In the genomic region with DNA sequence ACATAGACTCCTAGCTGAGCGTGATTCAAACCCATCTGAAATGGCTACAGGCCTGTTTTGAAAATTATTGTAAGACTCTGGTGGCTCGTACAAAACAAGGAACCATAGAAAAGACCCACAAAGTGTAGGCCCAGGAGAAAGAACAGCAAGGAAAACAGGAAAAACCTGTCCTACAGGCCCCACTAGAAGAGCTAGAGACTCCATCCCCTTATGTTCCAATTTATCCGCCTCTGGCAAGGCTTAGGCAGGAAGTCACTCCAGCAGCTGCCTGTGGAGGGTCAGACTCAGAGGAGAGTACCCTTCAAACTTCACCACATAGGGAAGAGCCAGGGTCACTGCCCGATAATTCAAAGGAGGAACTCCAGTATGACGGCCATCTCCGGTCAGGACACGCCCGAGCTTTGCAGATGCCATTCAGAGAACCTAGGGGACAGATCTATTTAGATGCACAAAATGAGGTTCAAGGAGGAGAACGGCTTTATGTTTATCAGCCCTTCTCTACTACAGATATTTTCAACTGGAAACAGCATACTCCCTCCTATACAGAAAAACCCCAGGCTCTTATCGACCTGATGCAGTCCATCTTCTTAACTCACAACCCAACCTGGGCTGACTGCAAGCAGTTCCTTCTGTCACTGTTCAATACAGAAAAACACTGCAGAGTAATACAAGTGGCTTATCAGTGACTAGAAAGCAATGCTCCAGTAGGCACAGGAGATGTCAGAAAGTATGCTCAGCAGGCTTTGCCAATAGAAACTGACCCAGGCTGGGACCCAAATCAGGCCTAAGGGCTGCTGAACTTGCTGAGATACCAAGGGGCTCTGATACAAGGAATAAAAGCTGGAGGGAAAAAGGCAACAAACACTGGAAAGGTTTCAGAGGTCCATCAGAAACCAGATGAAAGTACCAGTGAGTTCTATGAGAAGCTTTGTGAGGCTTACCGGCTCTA, we compare ENCODE assay signal across 22 cellular contexts. TPM values are rescaled to one million over a fixed set of nuclear protein-coding genes. Genes with fewer than 3 reads are reported as not detected.
DNase-seq lines count a peak whose midpoint lies in the region; ATAC-seq and TF ChIP-seq lines count a peak whose summit lies in the region.
"Had no signal": no experiment of that assay in that cellular context is flagged by ENCODE, and none has a peak within 500 bp of the region (broad histone marks: within the 10 kb centered on the region; RNA-seq: fewer than 3 reads in every experiment).

No MANE protein-coding gene starts in this region.

- DNase-seq in GM23338 (ENCODE audit: low spot score) (peak; percentile 5), NCI-H748 (lab: John Stamatoyannopoulos, UW; ENCODE audit: unreplicated experiment) (peak; percentile 75), epithelial cell of esophagus (ENCODE audit: low read depth) (peak; percentile 81), trophoblast cell (peak; percentile 74 to 88)
- DNase-seq: activated CD4-positive, alpha-beta T cell treated with anti-CD3 and anti-CD28 coated beads, Interleukin-2, amount 10 ng/mL, durations not matched to agents 7 days and 5 days; activated naive CD4-positive, alpha-beta T cell treated with anti-CD3 and anti-CD28 coated beads, Interleukin-2, amount 50 U/mL, for 16 hours; activated T-cell treated with anti-CD3 and anti-CD28 coated beads for 4 hours; COR-L47; cortex of kidney; gastrocnemius medialis; GF-D8; naive B cell; NCI-H1105 treated with DMSO at 0.1 percent for 48 hours; NCI-H446; ovary; SK-N-SH; stimulated activated CD4-positive, alpha-beta T cell treated with anti-CD3 and anti-CD28 coated beads, Interleukin-2, amount 100 ng/mL, for 48 hours had no signal

- H2BK12ac ChIP-seq in trophoblast cell (ENCODE audit: low read length) = no peak overlapping the region

- H2BK5ac ChIP-seq in trophoblast cell (ENCODE audit: low read depth, low read length, poor library complexity) = peak overlapping the region; percentile 62

- no peaks in the 10 kb centered on the region for H3K27me3 ChIP-seq in GM23338 (ENCODE audit: insufficient read depth)
- no peaks in the 10 kb centered on the region for H3K27me3 ChIP-seq in trophoblast cell (ENCODE audit: insufficient read depth, low read length)
- H3K27me3 ChIP-seq: gastrocnemius medialis, ovary had no signal

- H2AFZ ChIP-seq in GM23338 (no peak overlapping the region), trophoblast cell (ENCODE audit: insufficient read depth, low read length, poor library complexity) (no peak overlapping the region)

- H3K9me3 ChIP-seq in trophoblast cell (ENCODE audit: insufficient read depth, low read depth, low read length) = peaks cover 17% of the 10 kb centered on the region
- H3K9me3 ChIP-seq: gastrocnemius medialis, ovary, SK-N-SH had no signal

- peak overlapping the region; percentile 79 for H4K91ac ChIP-seq in trophoblast cell (ENCODE audit: low read depth, low read length)

- peaks cover 4% of the 10 kb centered on the region; the same call in 2 of the 3 replicates for H3K36me3 Mint-ChIP-seq in GM23338 (ENCODE audit: low read depth)

- H3K4me1 ChIP-seq in GM23338 (ENCODE audit: insufficient read depth) (no peaks in the 10 kb centered on the region), trophoblast cell (ENCODE audit: control insufficient read depth in 1 of 2, insufficient read depth in 2 of 2, low read length in 2 of 2) (peaks cover 10 to 13% of the 10 kb centered on the region in 2 experiments)
- H3K4me1 ChIP-seq: gastrocnemius medialis had no signal

- ATAC-seq in GM23338 (no peak), GM19397 (IDR thresholded peaks at IDR 0.05; ENCODE audit: unreplicated experiment) (no peak), GM19035 (IDR thresholded peaks at IDR 0.05; ENCODE audit: unreplicated experiment) (no peak), GM21529 (IDR thresholded peaks at IDR 0.05; ENCODE audit: unreplicated experiment) (no peak), HG02588 (IDR thresholded peaks at IDR 0.05; ENCODE audit: unreplicated experiment) (no peak)
- ATAC-seq: gastrocnemius medialis had no signal

- TF ChIP-seq CTCF in GM23338 (conservative IDR thresholded peaks at IDR 0.05; ENCODE audit: low read depth in 2 of 2) (no peak), epithelial cell of esophagus (IDR thresholded peaks at IDR 0.05; ENCODE audit: insufficient read depth, low read depth, low read length, missing control alignments) (no peak)

- H3K79me2 ChIP-seq in GM23338 (replicated peaks; ENCODE audit: insufficient read depth) (no peaks in the 10 kb centered on the region), trophoblast cell (ENCODE audit: control insufficient read depth, insufficient read depth, low read length, poor library complexity) (no peaks in the 10 kb centered on the region)

- no peak overlapping the region for H4K12ac ChIP-seq in trophoblast cell (ENCODE audit: low read depth, low read length)

- no peak overlapping the region for H3K23ac ChIP-seq in trophoblast cell (ENCODE audit: low read length)

- no peak overlapping the region for H3K4me3 ChIP-seq in GM23338
- H3K4me3 ChIP-seq in epithelial cell of esophagus (ENCODE audit: low read length) = no peak overlapping the region
- H3K4me3 ChIP-seq in trophoblast cell (ENCODE audit: low read depth, low read length) = no peak overlapping the region
- H3K4me3 ChIP-seq: gastrocnemius medialis, ovary had no signal

- no peak overlapping the region for H3K4ac ChIP-seq in trophoblast cell (ENCODE audit: low read depth, low read length)

- H3K4me2 ChIP-seq in GM23338 (no peak overlapping the region), trophoblast cell (ENCODE audit: low read length) (no peak overlapping the region)
- H3K4me2 ChIP-seq: KMS-11, SK-N-SH had no signal

- H3F3A ChIP-seq in GM23338 (replicated peaks; ENCODE audit: low read depth) = no peaks in the 10 kb centered on the region

- peaks cover 78% of the 10 kb centered on the region for H3K9me3 Mint-ChIP-seq in GM23338

- H4K8ac ChIP-seq in trophoblast cell (ENCODE audit: low read depth, low read length) = peak overlapping the region; percentile 30

- H3K79me1 ChIP-seq in trophoblast cell (ENCODE audit: low read length) = peaks cover 7% of the 10 kb centered on the region

- no peak overlapping the region for H3K27ac Mint-ChIP-seq in GM23338
- H3K27ac Mint-ChIP-seq: activated CD4-positive, alpha-beta T cell treated with anti-CD3 and anti-CD28 coated beads, Interleukin-2, amount 10 ng/mL, durations not matched to agents 7 days and 5 days; naive B cell had no signal

- H3K18ac ChIP-seq in trophoblast cell (ENCODE audit: low read length) = no peak overlapping the region

- no peak overlapping the region for H3K27ac ChIP-seq in GM23338 (ENCODE audit: low read depth)
- H3K27ac ChIP-seq in trophoblast cell (ENCODE audit: low read depth, low read length) = peak overlapping the region; percentile 57
- H3K27ac ChIP-seq: gastrocnemius medialis, KMS-11, ovary had no signal

- peak overlapping the region; percentile 44 for H2BK120ac ChIP-seq in trophoblast cell (ENCODE audit: insufficient read depth, low read length, poor library complexity)

- no peak overlapping the region for H3K9ac ChIP-seq in trophoblast cell (ENCODE audit: low read length)
- H3K9ac ChIP-seq: KMS-11, SK-N-SH had no signal

- no peaks in the 10 kb centered on the region for H3K36me3 ChIP-seq in GM23338 (ENCODE audit: insufficient read depth)
- no peaks in the 10 kb centered on the region for H3K36me3 ChIP-seq in trophoblast cell (ENCODE audit: control insufficient read depth in 1 of 2, insufficient read depth in 2 of 2, low read length in 2 of 2)
- H3K36me3 ChIP-seq: gastrocnemius medialis, ovary had no signal

- peaks cover 11% of the 10 kb centered on the region for H3K27me3 Mint-ChIP-seq in GM23338 (ENCODE audit: insufficient read depth, low read depth, poor library complexity)
- H3K27me3 Mint-ChIP-seq: activated CD4-positive, alpha-beta T cell treated with anti-CD3 and anti-CD28 coated beads, Interleukin-2, amount 10 ng/mL, durations not matched to agents 7 days and 5 days had no signal

- no peaks in the 10 kb centered on the region for H4K20me1 ChIP-seq in GM23338 (replicated peaks; ENCODE audit: insufficient read depth)

- H2AK5ac ChIP-seq in trophoblast cell (ENCODE audit: low read length) = no peak overlapping the region

- no peak overlapping the region for H3K4me3 Mint-ChIP-seq in GM23338
- H3K4me3 Mint-ChIP-seq: activated CD4-positive, alpha-beta T cell treated with anti-CD3 and anti-CD28 coated beads, Interleukin-2, amount 10 ng/mL, durations not matched to agents 7 days and 5 days; naive B cell had no signal

- peak overlapping the region; percentile 35 for H3K14ac ChIP-seq in trophoblast cell (ENCODE audit: low read length)

- H3K9me2 ChIP-seq in GM23338 (ENCODE audit: insufficient read depth) = no peaks in the 10 kb centered on the region
- H3K9me2 ChIP-seq: SK-N-SH had no signal

- H3K4me1 Mint-ChIP-seq in GM23338 = no peaks in the 10 kb centered on the region
- H3K4me1 Mint-ChIP-seq: naive B cell had no signal

- no CpG with 5 or more reads among the region's 11 CpGs for WGBS in trophoblast cell (ENCODE audit: extremely low coverage, insufficient coverage, insufficient read length)

TF ChIP-seq in GM23338, 12 proteins besides CTCF, POLR2A, EP300 and RAD21 (continues in another document):
- TF ChIP-seq ZNF114 (CRISPR knock-in tag; IDR thresholded peaks at IDR 0.05) = no peak
- no peak for TF ChIP-seq EZH2 (IDR thresholded peaks at IDR 0.05; ENCODE audit: low read depth, unreplicated experiment)
- TF ChIP-seq JUNB (IDR thresholded peaks at IDR 0.05; ENCODE audit: unreplicated experiment) = no peak

RNA-seq across cellular contexts. Expression of a gene that starts 8.6 kb away (rescaled TPM):
- total RNA-seq in GM23338 (2014; rRNA removed; shearing (Covaris generic)) = 16.7 and 17.2 TPM in 2 replicates
- polyA plus RNA-seq in GM23338 (2016; fragmentation: Nextera tagmentation; extraction: Ambion mirVana) = 8.0 and 14.4 TPM in 2 replicates
- polyA plus RNA-seq in trophoblast cell (2013) = 8.7 and 10.6 TPM in 2 replicates

Comparison
In these comparisons a context has a peak if more than half of its experiments do, and no peak if none do; other contexts are left out.
1. DNase-seq: peak in every context shown above with its lines; median percentile 81 in epithelial cell of esophagus; 81 in trophoblast cell; 75 in NCI-H748; 5 in GM23338.